Comparison of ENCODE assay signal across 16 cellular contexts in genomic region chr5:21071421-21071820, GRCh38.
DNase-seq lines count a peak whose midpoint lies in the region; ATAC-seq lines count a peak whose summit lies in the region.
"Had no signal": no experiment of that assay in that cellular context is flagged by ENCODE, and none has a peak within 500 bp of the region (broad histone marks: within the 10 kb centered on the region; RNA-seq: fewer than 3 reads in every experiment).

No MANE protein-coding gene starts in this region.

- peak overlapping the region; percentile 47 for H3K4me3 ChIP-seq in SK-N-MC
- H3K4me3 ChIP-seq: GM23338 had no signal

- H3K9ac ChIP-seq in SK-N-MC (ENCODE audit: insufficient read length) = peak overlapping the region; percentile 16

- in situ Hi-C loops in ACHN (cut with HindIII; ENCODE audit: low pct_ligation_motif_present, low pct_unique_long_range_greater_than_20kb, low sequenced_read_pairs) = no loop called here

- no peaks in the 10 kb centered on the region for H3K36me3 ChIP-seq in SK-N-MC (ENCODE audit: insufficient read depth, low read length)

- DNase-seq in A172 (ENCODE audit: low spot score) = peak; percentile 23
- peak; percentile 30 for DNase-seq in M059J (ENCODE audit: low read depth)
- no peak for DNase-seq in SK-N-MC (ENCODE audit: low read depth, low spot score)
- peak; percentile 16 for DNase-seq in globus pallidus (ENCODE audit: low spot score)
- no peak for DNase-seq in NCI-H2171 (lab: John Stamatoyannopoulos, UW)
- no peak for DNase-seq in ACHN
- DNase-seq: C1 segment of cervical spinal cord; CD4-positive, alpha-beta T cell; DND-41; GF-D8; H9; KG1 had no signal

- peak overlapping the region; percentile 90 for H3K27ac ChIP-seq in SK-N-MC
- H3K27ac ChIP-seq: 22Rv1 had no signal

- ATAC-seq in GM19397 (IDR thresholded peaks at IDR 0.05; ENCODE audit: unreplicated experiment) (no peak), HG03442 (IDR thresholded peaks at IDR 0.05; ENCODE audit: unreplicated experiment) (no peak)

- H3K9me3 ChIP-seq in SK-N-MC (ENCODE audit: low read depth, low read length) = no peaks in the 10 kb centered on the region

Comparison
In these comparisons a context has a peak if more than half of its experiments do, and no peak if none do; other contexts are left out.
1. DNase-seq: peak in A172 (single experiment), M059J (single experiment) and globus pallidus (single experiment); none in SK-N-MC (single experiment), NCI-H2171 (single experiment) and ACHN (single experiment).